Comparison of ENCODE assay signal across 8 cellular contexts in the genomic region with DNA sequence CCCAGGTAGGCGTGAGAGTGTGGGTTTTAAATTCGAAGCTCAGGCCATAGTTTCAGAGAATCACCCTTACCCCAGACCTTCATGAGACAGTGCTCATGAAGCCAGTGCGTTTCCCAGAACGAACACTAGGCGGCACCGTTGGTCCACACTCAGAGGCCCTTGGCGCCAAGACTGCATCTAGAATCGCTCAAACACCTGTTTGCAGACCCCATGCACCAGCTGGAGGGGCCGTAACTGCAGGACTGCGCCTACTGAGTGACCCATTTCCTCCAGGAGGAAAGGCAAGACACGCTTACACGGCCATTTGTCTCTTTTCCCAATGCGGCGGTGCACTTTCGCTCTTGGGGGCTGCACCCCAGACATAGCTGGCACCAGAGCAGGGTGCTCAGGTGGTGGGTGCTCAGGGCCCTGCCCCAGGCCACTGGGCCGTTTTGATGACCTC. TPM values are rescaled to one million over a fixed set of nuclear protein-coding genes. Genes with fewer than 3 reads are reported as not detected.
A peak's percentile ranks its signal among the peaks of the same experiment; 100 is the strongest.
DNase-seq lines count a peak whose midpoint lies in the region; ATAC-seq and TF ChIP-seq lines count a peak whose summit lies in the region.

No MANE protein-coding gene starts in this region.

- peaks cover 3% of the 10 kb centered on the region for H3K27me3 Mint-ChIP-seq in T-helper 1 cell treated with Interleukin-12 subunit alpha and Interleukin-12 subunit beta and Interleukin-4 antibody, amounts not matched to agents 30 μg/mL and 1 μg/mL, for 36 hours (ENCODE audit: low read depth)

- no peak overlapping the region for H3K4me3 Mint-ChIP-seq in T-helper 1 cell treated with Interleukin-12 subunit alpha and Interleukin-12 subunit beta and Interleukin-4 antibody, amounts not matched to agents 30 μg/mL and 1 μg/mL, for 36 hours

- peak overlapping the region; percentile 94 for H3K27ac Mint-ChIP-seq in T-helper 1 cell treated with Interleukin-12 subunit alpha and Interleukin-12 subunit beta and Interleukin-4 antibody, amounts not matched to agents 30 μg/mL and 1 μg/mL, for 36 hours

- 16 to 43% (median 27%) methylated on average over 6 to 16 of the region's 16 CpGs for WGBS in adrenal gland, 4 donors
- 18% methylated on average over 16 of the region's 16 CpGs for WGBS in right cardiac atrium

- no peaks in the 10 kb centered on the region for H3K9me3 ChIP-seq in adrenal gland (replicated peaks in 1 of 3)
- H3K9me3 ChIP-seq in right cardiac atrium (ENCODE audit: control insufficient read depth, low read length): no peaks in the 10 kb centered on the region
- H3K9me3 ChIP-seq in gastrocnemius medialis: no peaks in the 10 kb centered on the region

- intact Hi-C loops in adrenal gland (cut with DNase I): loop anchor here (10.0 kb wide), 1 partner anchor 148 kb away; no protein-coding TSS in a partner anchor
- intact Hi-C loops in right cardiac atrium (cut with DNase I): loop anchor here in 1 of 4 donors (5.0 to 10.0 kb wide), 2 partner anchors 146 to 428 kb away; a partner anchor contains a TSS
- intact Hi-C loops in gastrocnemius medialis (cut with DNase I; ENCODE audit: low total_unique reads): loop anchor here (1.0 to 5.0 kb wide), 2 partner anchors 73 to 146 kb away; no protein-coding TSS in a partner anchor

- H3K36me3 Mint-ChIP-seq in T-helper 1 cell treated with Interleukin-12 subunit alpha and Interleukin-12 subunit beta and Interleukin-4 antibody, amounts not matched to agents 30 μg/mL and 1 μg/mL, for 36 hours (ENCODE audit: low read depth): peaks cover 11% of the 10 kb centered on the region

- no peaks in the 10 kb centered on the region for H3K4me1 ChIP-seq in adrenal gland (replicated peaks in 1 of 2)
- no peaks in the 10 kb centered on the region for H3K4me1 ChIP-seq in right cardiac atrium (ENCODE audit: control insufficient read depth, insufficient read depth, low read length)
- H3K4me1 ChIP-seq in gastrocnemius medialis: no peaks in the 10 kb centered on the region

- peak; percentile 58 for DNase-seq in DMS53 treated with DMSO at 0.1 percent for 48 hours (lab: John Stamatoyannopoulos, UW; ENCODE audit: unreplicated experiment)
- DNase-seq in GOT3 (lab: John Stamatoyannopoulos, UW): peak; percentile 27
- peak; percentile 18 for DNase-seq in NCI-H128 (lab: John Stamatoyannopoulos, UW; ENCODE audit: unreplicated experiment)
- peak; percentile 55 to 93 (median 81) for DNase-seq in adrenal gland
- DNase-seq in right cardiac atrium: peak; percentile 69 to 91 (median 89)
- peak in 1 of 2 donors; percentile 29 for DNase-seq in gastrocnemius medialis

- in situ Hi-C loops in gastrocnemius medialis (cut with MboI; ENCODE audit: low sequenced_read_pairs in 4 of 4): loop anchor here in 1 of 4 donors (25.0 kb wide), 1 partner anchor 286 kb away; no protein-coding TSS in a partner anchor

- TF ChIP-seq CTCF in adrenal gland (IDR thresholded peaks at IDR 0.05): peak; percentile 88 to 96 (median 93)
- peak; percentile 38 to 88 (median 75) for TF ChIP-seq CTCF in gastrocnemius medialis (IDR thresholded peaks at IDR 0.05 in 4 of 5, conservative IDR thresholded peaks at IDR 0.05 in 1 of 5)

- no peaks in the 10 kb centered on the region for H3K36me3 ChIP-seq in adrenal gland (replicated peaks in 1 of 2)
- H3K36me3 ChIP-seq in gastrocnemius medialis: no peaks in the 10 kb centered on the region

- peaks cover 41% of the 10 kb centered on the region for H3K4me1 Mint-ChIP-seq in T-helper 1 cell treated with Interleukin-12 subunit alpha and Interleukin-12 subunit beta and Interleukin-4 antibody, amounts not matched to agents 30 μg/mL and 1 μg/mL, for 36 hours (ENCODE audit: low read depth)

- no peak overlapping the region for H3K4me3 ChIP-seq in adrenal gland
- H3K4me3 ChIP-seq in right cardiac atrium (ENCODE audit: low read length): no peak overlapping the region
- no peak overlapping the region for H3K4me3 ChIP-seq in gastrocnemius medialis

- no peak for TF ChIP-seq POLR2A in adrenal gland (IDR thresholded peaks at IDR 0.05)
- TF ChIP-seq POLR2A in gastrocnemius medialis (IDR thresholded peaks at IDR 0.05): no peak

- H3K9me3 Mint-ChIP-seq in T-helper 1 cell treated with Interleukin-12 subunit alpha and Interleukin-12 subunit beta and Interleukin-4 antibody, amounts not matched to agents 30 μg/mL and 1 μg/mL, for 36 hours: no peaks in the 10 kb centered on the region

- peak; percentile 34 to 74 for ATAC-seq in right cardiac atrium
- peak; percentile 47 to 62 for ATAC-seq in gastrocnemius medialis
- ATAC-seq in GM21786 (IDR thresholded peaks at IDR 0.05; ENCODE audit: unreplicated experiment): no peak

- H3K27me3 ChIP-seq in adrenal gland (peaks cover 6% of the 10 kb centered on the region), right cardiac atrium (ENCODE audit: control insufficient read depth, insufficient read depth) (no peaks in the 10 kb centered on the region), gastrocnemius medialis (peaks cover 0 to 9% (median 0%) of the 10 kb centered on the region in 3 donors)

- no peak overlapping the region for H3K27ac ChIP-seq in adrenal gland
- no peak overlapping the region for H3K27ac ChIP-seq in right cardiac atrium (ENCODE audit: low read length)
- H3K27ac ChIP-seq in gastrocnemius medialis: no peak overlapping the region

RNA-seq across cellular contexts. Expression of a gene that starts 34.0 kb away (rescaled TPM):
- total RNA-seq in adrenal gland (under 1 TPM in 5 of 8 donors, not detected in 3; 0.14 to 0.54 (median 0.19) TPM), right cardiac atrium (under 1 TPM in 2 of 4 donors, not detected in 2; 0.11 to 0.29 TPM), gastrocnemius medialis (not detected)
- polyA plus RNA-seq in adrenal gland (under 1 TPM; 0.22 to 0.48 (median 0.24) TPM), right cardiac atrium (0.02 TPM)

RNA-seq across cellular contexts. Expression of a gene that starts 40.1 kb away (rescaled TPM):
- total RNA-seq in adrenal gland (10 to 100 TPM in 4 of 8 donors, 1 to 10 TPM in 4; 2.2 to 23.6 (median 11.1) TPM), right cardiac atrium (10 to 100 TPM in 3 of 4 donors, 1 to 10 TPM in 1; 7.6 to 15.4 (median 11.0) TPM), gastrocnemius medialis (1 to 10 TPM; 1.2 to 9.3 (median 3.4) TPM)
- polyA plus RNA-seq in adrenal gland (1 to 10 TPM; 1.6 to 8.5 (median 3.8) TPM), right cardiac atrium (9.0 TPM)

RNA-seq across cellular contexts. Expression of a gene that starts 52.0 kb away (rescaled TPM):
- 10 to 100 TPM; 14.4 to 69.9 (median 44.5) TPM for total RNA-seq in adrenal gland
- 10 to 100 TPM; 14.7 to 45.0 (median 19.8) TPM for polyA plus RNA-seq in adrenal gland
- total RNA-seq in right cardiac atrium: 10 to 100 TPM; 10.2 to 24.1 (median 17.4) TPM
- 15.0 TPM for polyA plus RNA-seq in right cardiac atrium
- total RNA-seq in gastrocnemius medialis: 10 to 100 TPM in 3 of 4 donors, 1 to 10 TPM in 1; 9.8 to 14.6 (median 13.3) TPM
